In genomic region chrX:153884136-153885076, GRCh38 we compare ENCODE assay signal across 1 cellular context.
TF ChIP-seq lines count a peak whose summit lies in the region.

No MANE protein-coding gene starts in this region.

TF ChIP-seq in HEK293, 187 proteins besides CTCF, POLR2A, EP300 and RAD21 (continued from another document):
- TF ChIP-seq INSM2 (tag by site-specific recombination; IDR thresholded peaks at IDR 0.05) (no peak), HOXC10 (CRISPR knock-in tag; IDR thresholded peaks at IDR 0.05) (no peak)
